Comparison of ENCODE assay signal across 9 cellular contexts in the genomic region with DNA sequence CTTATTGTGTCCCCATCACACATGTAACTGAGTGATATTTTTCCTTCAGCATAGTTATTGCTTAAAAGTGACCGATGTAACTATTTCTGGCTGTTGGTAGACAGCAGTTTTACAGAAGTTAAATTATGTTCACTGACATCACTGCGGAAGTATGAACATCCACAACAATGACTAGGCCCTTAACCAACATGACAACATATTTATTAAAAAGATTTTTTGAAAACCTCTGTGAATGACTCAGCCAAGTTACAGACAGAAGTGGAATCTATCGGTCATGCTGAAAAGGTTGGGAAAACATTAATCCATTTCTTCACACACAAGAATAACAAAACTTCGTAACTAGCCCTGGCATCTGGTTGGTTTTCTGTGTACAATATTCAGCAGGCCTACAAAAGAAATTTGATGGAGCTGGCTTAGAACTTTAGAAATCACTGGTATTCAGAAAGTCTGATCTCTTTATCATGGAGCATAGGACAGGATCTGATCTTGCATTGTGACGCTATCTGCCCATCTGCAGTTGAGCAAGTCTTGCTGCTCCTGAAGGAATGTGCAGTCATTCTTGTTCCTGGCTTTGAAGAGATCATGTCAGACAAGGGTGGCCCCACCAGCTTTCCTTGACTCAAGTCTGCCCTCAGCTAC. TPM values are rescaled to one million over a fixed set of nuclear protein-coding genes. Genes with fewer than 3 reads are reported as not detected.
DNase-seq lines count a peak whose midpoint lies in the region; ATAC-seq and TF ChIP-seq lines count a peak whose summit lies in the region.
"Had no signal": no experiment of that assay in that cellular context is flagged by ENCODE, and none has a peak within 500 bp of the region (broad histone marks: within the 10 kb centered on the region; RNA-seq: fewer than 3 reads in every experiment).

No MANE protein-coding gene starts in this region.

- H3K9me3 ChIP-seq in GM23248 (ENCODE audit: low read depth) (no peaks in the 10 kb centered on the region), colonic mucosa (no peaks in the 10 kb centered on the region)

- H3K9me3 Mint-ChIP-seq in activated CD8-positive, alpha-beta T cell treated with anti-CD3 and anti-CD28 coated beads, Interleukin-2, amount 10 ng/mL, durations not matched to agents 7 days and 5 days (ENCODE audit: insufficient read depth) = no peaks in the 10 kb centered on the region
- H3K9me3 Mint-ChIP-seq: activated T-cell treated with anti-CD3 and anti-CD28 coated beads, Interleukin-2, amount 50 U/mL, for 72 hours had no signal

- H3K36me3 ChIP-seq in GM23248 (ENCODE audit: low read depth) (no peaks in the 10 kb centered on the region), colonic mucosa (no peaks in the 10 kb centered on the region)

- H3K27me3 ChIP-seq in GM23248 (replicated peaks; ENCODE audit: insufficient read depth) (no peaks in the 10 kb centered on the region), colonic mucosa (no peaks in the 10 kb centered on the region)

- CTCF ChIA-PET in activated CD8-positive, alpha-beta T cell treated with anti-CD3 and anti-CD28 coated beads, Interleukin-2, amount 10 ng/mL, durations not matched to agents 7 days and 5 days (lab: Charles Lee) = no interaction called here

- H3K4me1 ChIP-seq in GM23248 (ENCODE audit: insufficient read depth) (peaks cover 80% of the 10 kb centered on the region), colonic mucosa (peaks cover 8% of the 10 kb centered on the region)

- peak overlapping the region; percentile 74 for H3K4me2 ChIP-seq in GM23248 (ENCODE audit: unreplicated experiment)

- H3K27ac ChIP-seq in GM23248 (peak overlapping the region; percentile 97), skin epidermis (peak overlapping the region in 12 of 21 experiments; percentile 24 to 74 (median 49)), colonic mucosa (no peak overlapping the region)

- H3K36me3 Mint-ChIP-seq in activated CD8-positive, alpha-beta T cell treated with anti-CD3 and anti-CD28 coated beads, Interleukin-2, amount 10 ng/mL, durations not matched to agents 7 days and 5 days (ENCODE audit: low read depth) = no peaks in the 10 kb centered on the region

- POLR2A ChIA-PET in activated CD8-positive, alpha-beta T cell treated with anti-CD3 and anti-CD28 coated beads, Interleukin-2, amount 10 ng/mL, durations not matched to agents 7 days and 5 days (lab: Charles Lee) = no interaction called here

- H3K4me3 ChIP-seq in GM23248 (peak overlapping the region; percentile 55), skin epidermis (no peak overlapping the region), colonic mucosa (no peak overlapping the region)

- no peak for TF ChIP-seq CTCF in colonic mucosa (IDR thresholded peaks at IDR 0.05)

- H3K4me1 Mint-ChIP-seq in activated CD8-positive, alpha-beta T cell treated with anti-CD3 and anti-CD28 coated beads, Interleukin-2, amount 10 ng/mL, durations not matched to agents 7 days and 5 days (ENCODE audit: low read depth) = peaks cover 10% of the 10 kb centered on the region

- intact Hi-C loops in colonic mucosa (cut with DNase I) = no loop called here

- no peak overlapping the region for H2AFZ ChIP-seq in GM23248

- 0 to 1% methylated on average over 5 of the region's 5 CpGs for WGBS in GM23248 (ENCODE audit: low coverage in 1 of 2, low lambda C conversion rate in 2 of 2, missing lambda C conversion rate in 2 of 2), 2 experiments

- no peak for ATAC-seq in activated CD8-positive, alpha-beta T cell treated with anti-CD3 and anti-CD28 coated beads, Interleukin-2, amount 10 ng/mL, durations not matched to agents 7 days and 5 days
- ATAC-seq: activated T-cell treated with anti-CD3 and anti-CD28 coated beads, Interleukin-2, amount 50 U/mL, for 72 hours had no signal

- H3K4me3 Mint-ChIP-seq in activated CD8-positive, alpha-beta T cell treated with anti-CD3 and anti-CD28 coated beads, Interleukin-2, amount 10 ng/mL, durations not matched to agents 7 days and 5 days = no peak overlapping the region
- H3K4me3 Mint-ChIP-seq: activated T-cell treated with anti-CD3 and anti-CD28 coated beads, Interleukin-2, amount 50 U/mL, for 72 hours had no signal

- H3K27ac Mint-ChIP-seq in activated CD8-positive, alpha-beta T cell treated with anti-CD3 and anti-CD28 coated beads, Interleukin-2, amount 10 ng/mL, durations not matched to agents 7 days and 5 days = no peak overlapping the region
- H3K27ac Mint-ChIP-seq: activated T-cell treated with anti-CD3 and anti-CD28 coated beads, Interleukin-2, amount 50 U/mL, for 72 hours had no signal

- in situ Hi-C loops in GM23248 (cut with MboI) = no loop called here

- peak overlapping the region; percentile 78 for H3K9ac ChIP-seq in GM23248
- no peak overlapping the region for H3K9ac ChIP-seq in colonic mucosa (ENCODE audit: low read depth in 2 of 2, low read length in 2 of 2)

- no peaks in the 10 kb centered on the region for H4K20me1 ChIP-seq in GM23248 (ENCODE audit: insufficient read depth)

- peaks cover 79% of the 10 kb centered on the region for H3K79me2 ChIP-seq in GM23248 (ENCODE audit: insufficient read depth)

- no peaks in the 10 kb centered on the region for H3K9me2 ChIP-seq in GM23248 (ENCODE audit: insufficient read depth)

- peaks cover 59% of the 10 kb centered on the region for H3F3A ChIP-seq in GM23248 (ENCODE audit: insufficient read depth)

- peaks cover 36% of the 10 kb centered on the region for H3K27me3 Mint-ChIP-seq in activated CD8-positive, alpha-beta T cell treated with anti-CD3 and anti-CD28 coated beads, Interleukin-2, amount 10 ng/mL, durations not matched to agents 7 days and 5 days (ENCODE audit: low read depth)

- DNase-seq in GM23248 (peak; percentile 97), SW480 (ENCODE audit: low spot score) (peak; percentile 40), foreskin melanocyte (peak; percentile 12), iPS-NIHi7 (ENCODE audit: extremely low spot score) (no peak), NCI-H526 (lab: John Stamatoyannopoulos, UW) (no peak), colonic mucosa (no peak)
- no peak for DNase-seq in activated CD8-positive, alpha-beta T cell treated with anti-CD3 and anti-CD28 coated beads, Interleukin-2, amount 10 ng/mL, durations not matched to agents 7 days and 5 days
- DNase-seq: activated T-cell treated with anti-CD3 and anti-CD28 coated beads, Interleukin-2, amount 50 U/mL, for 72 hours had no signal

RNA-seq across cellular contexts. Expression of a gene that starts 6.5 kb away (rescaled TPM):
- total RNA-seq in GM23248 (2014; rRNA removed; shearing (Covaris generic)) = 19.6 and 23.3 TPM in 2 replicates
- 4.9 and 6.2 TPM in 2 replicates for polyA plus RNA-seq in GM23248 (2016; fragmentation: Nextera tagmentation; extraction: Ambion mirVana)
- total RNA-seq in colonic mucosa = 10 to 100 TPM; 10.1 to 17.6 TPM
- total RNA-seq in activated CD8-positive, alpha-beta T cell treated with anti-CD3 and anti-CD28 coated beads, Interleukin-2, amount 10 ng/mL, durations not matched to agents 7 days and 5 days = under 1 TPM; 0.29 to 0.34 TPM

Comparison
In these comparisons a context has a peak if more than half of its experiments do, and no peak if none do; other contexts are left out.
1. DNase-seq: peak in GM23248 (single experiment), SW480 (single experiment) and foreskin melanocyte (single experiment); none in iPS-NIHi7 (single experiment), NCI-H526 (0 of 2), colonic mucosa (single experiment) and activated CD8-positive, alpha-beta T cell treated with anti-CD3 and anti-CD28 coated beads, Interleukin-2, amount 10 ng/mL, durations not matched to agents 7 days and 5 days (single experiment).
2. RNA of a gene that starts 6.5 kb away (total RNA-seq): 19.6 to 23.3 TPM in GM23248 and 10.1 to 17.6 TPM in colonic mucosa; 0.29 to 0.34 TPM in activated CD8-positive, alpha-beta T cell treated with anti-CD3 and anti-CD28 coated beads, Interleukin-2, amount 10 ng/mL, durations not matched to agents 7 days and 5 days; every median in the first group is over 4 times any median in the second.